40 cellular contexts compared by ENCODE assay signal in the genomic region with DNA sequence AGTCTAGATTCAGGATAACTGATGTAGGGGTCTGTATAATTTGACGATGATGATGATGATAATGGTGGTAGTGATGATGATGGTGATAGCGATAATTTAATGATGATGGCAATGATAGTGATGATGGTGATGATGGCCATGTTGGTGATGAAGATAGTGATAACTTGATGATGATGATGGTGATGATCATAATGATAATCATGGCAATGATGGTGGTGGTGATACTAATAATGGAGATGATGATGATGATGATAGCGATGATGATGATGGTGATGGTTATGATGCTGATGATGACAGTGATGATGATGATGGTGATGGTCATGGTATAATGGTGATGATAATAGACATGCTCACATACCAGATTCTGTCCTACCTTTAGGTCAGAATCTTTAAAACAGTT.
"Had no signal": no experiment of that assay in that cellular context is flagged by ENCODE, and none has a peak within 500 bp of the region (broad histone marks: within the 10 kb centered on the region; RNA-seq: fewer than 3 reads in every experiment).

No MANE protein-coding gene starts in this region.

- H3K4me3 ChIP-seq: adrenal gland, ascending aorta, body of pancreas, breast epithelium, cardiac muscle cell had no signal

- H3K27ac Mint-ChIP-seq: activated naive CD4-positive, alpha-beta T cell treated with anti-CD3 and anti-CD28 coated beads for 36 hours; activated naive CD4-positive, alpha-beta T cell treated with anti-CD3 and anti-CD28 coated beads, Interleukin-2, amount 10 ng/mL, durations not matched to agents 7 days and 5 days; activated naive CD4-positive, alpha-beta T cell treated with anti-CD3 and anti-CD28 coated beads, Interleukin-2, amount 50 U/mL, for 24 hours; activated naive CD4-positive, alpha-beta T cell treated with anti-CD3 and anti-CD28 coated beads, Interleukin-2, amount 50 U/mL, for 72 hours; activated naive CD8-positive, alpha-beta T cell; activated naive CD8-positive, alpha-beta T cell treated with anti-CD3 and anti-CD28 coated beads for 36 hours; activated naive CD8-positive, alpha-beta T cell treated with anti-CD3 and anti-CD28 coated beads, Interleukin-2, amount 10 ng/mL, durations not matched to agents 7 days and 5 days; activated naive CD8-positive, alpha-beta T cell treated with anti-CD3 and anti-CD28 coated beads, Interleukin-2, amount 50 U/mL, for 24 hours; activated T-cell treated with anti-CD3 and anti-CD28 coated beads, Interleukin-2, amount 50 U/mL, for 24 hours; activated T-cell treated with anti-CD3 and anti-CD28 coated beads, Interleukin-2, amount 50 U/mL, for 72 hours; activated T-helper 1 cell treated with anti-CD3 and anti-CD28 coated beads, Interleukin-12 subunit alpha, Interleukin-12 subunit beta, Interleukin-2, Interleukin-4 antibody, amounts not matched to agents 30 ng/mL and 10 ng/mL and 1 ng/mL, durations not matched to agents 14 hours and 24 hours and 36 hours; activated T-helper 2 cell treated with anti-CD3 and anti-CD28 coated beads, Interferon-gamma antibody, Interleukin-2, Interleukin-4, amounts not matched to agents 10 μg/mL and 5 μg/mL and 100 μg/mL, durations not matched to agents 14 hours and 24 hours and 36 hours; brain had no signal

- ATAC-seq: activated naive CD4-positive, alpha-beta T cell treated with anti-CD3 and anti-CD28 coated beads, Interleukin-2, amount 50 U/mL, for 72 hours; activated naive CD8-positive, alpha-beta T cell treated with anti-CD3 and anti-CD28 coated beads, Interleukin-2, amount 50 U/mL, for 24 hours; activated T-cell treated with anti-CD3 and anti-CD28 coated beads, Interleukin-2, amount 50 U/mL, for 4 hours; activated T-cell treated with anti-CD3 and anti-CD28 coated beads, Interleukin-2, amount 50 U/mL, for 72 hours; body of pancreas had no signal

- H3K9me3 ChIP-seq: adrenal gland, ascending aorta, body of pancreas, breast epithelium had no signal

- H3K9me3 Mint-ChIP-seq: activated naive CD4-positive, alpha-beta T cell treated with anti-CD3 and anti-CD28 coated beads for 36 hours; activated naive CD4-positive, alpha-beta T cell treated with anti-CD3 and anti-CD28 coated beads, Interleukin-2, amount 10 ng/mL, durations not matched to agents 7 days and 5 days; activated naive CD4-positive, alpha-beta T cell treated with anti-CD3 and anti-CD28 coated beads, Interleukin-2, amount 50 U/mL, for 24 hours; activated naive CD8-positive, alpha-beta T cell treated with anti-CD3 and anti-CD28 coated beads for 36 hours; activated naive CD8-positive, alpha-beta T cell treated with anti-CD3 and anti-CD28 coated beads, Interleukin-2, amount 10 ng/mL, durations not matched to agents 7 days and 5 days; activated naive CD8-positive, alpha-beta T cell treated with anti-CD3 and anti-CD28 coated beads, Interleukin-2, amount 50 U/mL, for 24 hours; activated T-cell treated with anti-CD3 and anti-CD28 coated beads, Interleukin-2, amount 50 U/mL, for 24 hours; activated T-cell treated with anti-CD3 and anti-CD28 coated beads, Interleukin-2, amount 50 U/mL, for 4 hours; activated T-cell treated with anti-CD3 and anti-CD28 coated beads, Interleukin-2, amount 50 U/mL, for 72 hours; activated T-helper 1 cell treated with anti-CD3 and anti-CD28 coated beads, Interleukin-12 subunit alpha, Interleukin-12 subunit beta, Interleukin-2, Interleukin-4 antibody, amounts not matched to agents 30 ng/mL and 10 ng/mL and 1 ng/mL, durations not matched to agents 14 hours and 24 hours and 36 hours; activated T-helper 2 cell treated with anti-CD3 and anti-CD28 coated beads, Interferon-gamma antibody, Interleukin-2, Interleukin-4, amounts not matched to agents 10 μg/mL and 5 μg/mL and 100 μg/mL, durations not matched to agents 14 hours and 24 hours and 36 hours; central memory CD8-positive, alpha-beta T cell had no signal

- H3K4me1 ChIP-seq: adrenal gland, ascending aorta, body of pancreas, breast epithelium had no signal

- H3K36me3 ChIP-seq: adrenal gland, ascending aorta, brain microvascular endothelial cell, breast epithelium, cardiac muscle cell had no signal

- H3K27me3 Mint-ChIP-seq: activated naive CD4-positive, alpha-beta T cell treated with anti-CD3 and anti-CD28 coated beads, Interleukin-2, amount 10 ng/mL, durations not matched to agents 7 days and 5 days; activated naive CD8-positive, alpha-beta T cell treated with anti-CD3 and anti-CD28 coated beads for 36 hours had no signal

- DNase-seq: activated effector memory CD4-positive, alpha-beta T cell treated with anti-CD3 and anti-CD28 coated beads, Interleukin-2, amount 50 U/mL, for 16 hours; activated effector memory CD4-positive, alpha-beta T cell treated with Interleukin-2 at 50 U/mL for 16 hours; activated gamma-delta T cell; activated gamma-delta T cell treated with Interleukin-2 at 50 U/mL for 16 hours; activated naive CD4-positive, alpha-beta T cell; activated naive CD4-positive, alpha-beta T cell treated with anti-CD3 and anti-CD28 coated beads for 36 hours; activated naive CD4-positive, alpha-beta T cell treated with anti-CD3 and anti-CD28 coated beads, Interleukin-2, amount 10 ng/mL, durations not matched to agents 7 days and 5 days; activated naive CD4-positive, alpha-beta T cell treated with anti-CD3 and anti-CD28 coated beads, Interleukin-2, amount 50 U/mL, for 16 hours; activated naive CD4-positive, alpha-beta T cell treated with Interleukin-2 at 50 U/mL for 16 hours; activated naive CD8-positive, alpha-beta T cell treated with anti-CD3 and anti-CD28 coated beads for 36 hours; activated naive CD8-positive, alpha-beta T cell treated with anti-CD3 and anti-CD28 coated beads, Interleukin-2, amount 10 ng/mL, durations not matched to agents 7 days and 5 days; activated naive CD8-positive, alpha-beta T cell treated with anti-CD3 and anti-CD28 coated beads, Interleukin-2, amount 50 U/mL, for 24 hours; activated T-cell treated with anti-CD3 and anti-CD28 coated beads for 4 hours; activated T-cell treated with anti-CD3 and anti-CD28 coated beads, Interleukin-2, amount 50 U/mL, for 1 hour; activated T-cell treated with anti-CD3 and anti-CD28 coated beads, Interleukin-2, amount 50 U/mL, for 24 hours; activated T-cell treated with anti-CD3 and anti-CD28 coated beads, Interleukin-2, amount 50 U/mL, for 4 hours; activated T-cell treated with anti-CD3 and anti-CD28 coated beads, Interleukin-2, amount 50 U/mL, for 48 hours; activated T-cell treated with anti-CD3 and anti-CD28 coated beads, Interleukin-2, amount 50 U/mL, for 72 hours; adrenal gland; amniotic stem cell; amygdala; anterior cingulate cortex; aorta; body of pancreas; brain microvascular endothelial cell; caudate nucleus; central memory CD4-positive, alpha-beta T cell; cerebellar nuclear complex had no signal

- H3K4me1 Mint-ChIP-seq: activated naive CD4-positive, alpha-beta T cell treated with anti-CD3 and anti-CD28 coated beads, Interleukin-2, amount 10 ng/mL, durations not matched to agents 7 days and 5 days; activated naive CD4-positive, alpha-beta T cell treated with anti-CD3 and anti-CD28 coated beads, Interleukin-2, amount 50 U/mL, for 24 hours; activated naive CD8-positive, alpha-beta T cell treated with anti-CD3 and anti-CD28 coated beads for 36 hours; activated naive CD8-positive, alpha-beta T cell treated with anti-CD3 and anti-CD28 coated beads, Interleukin-2, amount 10 ng/mL, durations not matched to agents 7 days and 5 days; activated naive CD8-positive, alpha-beta T cell treated with anti-CD3 and anti-CD28 coated beads, Interleukin-2, amount 50 U/mL, for 24 hours; central memory CD8-positive, alpha-beta T cell had no signal

- FAIRE-seq: astrocyte, bronchial epithelial cell had no signal

- H3K4me3 Mint-ChIP-seq: activated naive CD4-positive, alpha-beta T cell treated with anti-CD3 and anti-CD28 coated beads for 36 hours; activated naive CD4-positive, alpha-beta T cell treated with anti-CD3 and anti-CD28 coated beads, Interleukin-2, amount 10 ng/mL, durations not matched to agents 7 days and 5 days; activated naive CD4-positive, alpha-beta T cell treated with anti-CD3 and anti-CD28 coated beads, Interleukin-2, amount 50 U/mL, for 24 hours; activated naive CD8-positive, alpha-beta T cell; activated naive CD8-positive, alpha-beta T cell treated with anti-CD3 and anti-CD28 coated beads for 36 hours; activated naive CD8-positive, alpha-beta T cell treated with anti-CD3 and anti-CD28 coated beads, Interleukin-2, amount 10 ng/mL, durations not matched to agents 7 days and 5 days; activated naive CD8-positive, alpha-beta T cell treated with anti-CD3 and anti-CD28 coated beads, Interleukin-2, amount 50 U/mL, for 24 hours; activated T-cell treated with anti-CD3 and anti-CD28 coated beads, Interleukin-2, amount 50 U/mL, for 24 hours; activated T-cell treated with anti-CD3 and anti-CD28 coated beads, Interleukin-2, amount 50 U/mL, for 4 hours; activated T-cell treated with anti-CD3 and anti-CD28 coated beads, Interleukin-2, amount 50 U/mL, for 72 hours; activated T-helper 1 cell treated with anti-CD3 and anti-CD28 coated beads, Interleukin-12 subunit alpha, Interleukin-12 subunit beta, Interleukin-2, Interleukin-4 antibody, amounts not matched to agents 30 ng/mL and 10 ng/mL and 1 ng/mL, durations not matched to agents 14 hours and 24 hours and 36 hours; brain; central memory CD8-positive, alpha-beta T cell had no signal

- H3K36me3 Mint-ChIP-seq: activated naive CD4-positive, alpha-beta T cell treated with anti-CD3 and anti-CD28 coated beads, Interleukin-2, amount 10 ng/mL, durations not matched to agents 7 days and 5 days; activated naive CD4-positive, alpha-beta T cell treated with anti-CD3 and anti-CD28 coated beads, Interleukin-2, amount 50 U/mL, for 24 hours; activated naive CD8-positive, alpha-beta T cell; activated naive CD8-positive, alpha-beta T cell treated with anti-CD3 and anti-CD28 coated beads for 36 hours; activated naive CD8-positive, alpha-beta T cell treated with anti-CD3 and anti-CD28 coated beads, Interleukin-2, amount 10 ng/mL, durations not matched to agents 7 days and 5 days; brain had no signal

- H3K27ac ChIP-seq: adrenal gland, ascending aorta, body of pancreas, brain microvascular endothelial cell, breast epithelium, cardiac muscle cell had no signal

- H3K27me3 ChIP-seq: adrenal gland, ascending aorta, body of pancreas, brain microvascular endothelial cell, cardiac muscle cell had no signal
